In the genomic region with DNA sequence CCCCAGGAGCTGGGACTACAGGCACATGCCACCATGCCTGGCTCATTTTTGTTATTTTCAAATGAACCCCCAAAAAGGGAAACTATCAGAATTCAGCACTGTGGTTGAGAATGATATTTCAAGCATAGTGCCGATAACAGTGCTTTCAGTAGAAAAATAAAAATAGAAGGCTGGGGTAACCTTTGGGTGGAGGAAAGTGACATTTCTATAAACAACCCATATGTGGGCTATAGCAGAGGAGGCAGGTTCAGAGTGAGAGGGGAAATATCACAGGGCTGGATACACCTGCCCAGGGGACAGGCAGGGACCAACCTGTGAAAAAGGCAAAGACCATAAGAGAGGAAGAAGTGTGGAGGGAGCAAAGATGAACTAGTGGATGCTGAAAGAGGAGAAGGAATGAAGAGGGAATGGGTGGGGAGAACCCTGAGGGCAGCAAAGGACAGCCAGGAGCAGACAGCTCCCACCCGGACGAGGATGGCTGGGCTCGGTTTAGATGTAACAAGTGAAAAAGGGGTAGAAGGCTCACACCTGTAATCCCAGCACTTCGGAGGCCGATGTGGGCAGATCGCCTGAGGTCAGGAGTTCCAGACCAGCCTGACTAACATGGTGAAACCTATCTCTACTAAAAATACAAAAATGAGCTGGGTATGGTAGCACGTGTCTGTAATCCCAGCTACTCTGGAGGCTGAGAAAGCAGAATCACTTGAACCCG, we compare ENCODE assay signal across 17 cellular contexts. TPM values are rescaled to one million over a fixed set of nuclear protein-coding genes. Genes with fewer than 3 reads are reported as not detected.
DNase-seq lines count a peak whose midpoint lies in the region; ATAC-seq and TF ChIP-seq lines count a peak whose summit lies in the region.
"Had no signal": no experiment of that assay in that cellular context is flagged by ENCODE, and none has a peak within 500 bp of the region (broad histone marks: within the 10 kb centered on the region; RNA-seq: fewer than 3 reads in every experiment).

No MANE protein-coding gene starts in this region.

- H3K27ac ChIP-seq in PC-9 = no peak overlapping the region
- H3K27ac ChIP-seq: hepatocyte, RWPE1, thoracic aorta had no signal

- no peaks in the 10 kb centered on the region for H3K36me3 Mint-ChIP-seq in memory B cell

- H3K9me3 ChIP-seq in PC-9 (ENCODE audit: insufficient read depth, low read depth) = no peaks in the 10 kb centered on the region
- H3K9me3 ChIP-seq: BE2C, thoracic aorta had no signal

- no TSS peak for BruUV-seq in PC-9 (replicated peaks; lab: Mats Ljungman, UMichigan)

- H3K4me3 Mint-ChIP-seq in memory B cell = peak overlapping the region; percentile 54
- H3K4me3 Mint-ChIP-seq: activated T-cell treated with anti-CD3 and anti-CD28 coated beads, Interleukin-2, amount 50 U/mL, for 72 hours had no signal

- H3K4me1 Mint-ChIP-seq in memory B cell = peaks cover 61% of the 10 kb centered on the region

- H3K9me2 ChIP-seq in PC-9 (ENCODE audit: insufficient read depth) = no peaks in the 10 kb centered on the region

- CTCF ChIA-PET in PC-9 (lab: Charles Lee) = interaction anchor here (0.5 kb wide), 1 partner anchor 214 kb away, joined by 3 read pairs; no protein-coding TSS in a partner anchor

- ATAC-seq in GM18498 (IDR thresholded peaks at IDR 0.05; ENCODE audit: unreplicated experiment) (peak; percentile 50), GM21576 (IDR thresholded peaks at IDR 0.05; ENCODE audit: unreplicated experiment) (peak; percentile 48), memory B cell (ENCODE audit: low read depth) (no peak), HG02938 (IDR thresholded peaks at IDR 0.05; ENCODE audit: unreplicated experiment) (no peak)

- no peaks in the 10 kb centered on the region for H3K79me2 ChIP-seq in PC-9 (ENCODE audit: low read depth)
- H3K79me2 ChIP-seq: hepatocyte had no signal

- H3K4me1 ChIP-seq in PC-9 (replicated peaks; ENCODE audit: insufficient read depth) = peaks cover 34% of the 10 kb centered on the region
- H3K4me1 ChIP-seq: BE2C had no signal

- DNase-seq in PC-9 (no peak), memory B cell (ENCODE audit: low spot score in 2 of 2) (no peak), activated T-cell treated with anti-CD3 and anti-CD28 coated beads for 4 hours (no peak), KG1 (lab: John Stamatoyannopoulos, UW) (no peak)
- DNase-seq in effector CD4-positive, alpha-beta T cell = no peak
- DNase-seq: activated T-cell treated with anti-CD3 and anti-CD28 coated beads, Interleukin-2, amount 50 U/mL, for 72 hours; amniotic stem cell; BE2C; GOT3; NCI-H2029; NCI-H524 had no signal

- no peaks in the 10 kb centered on the region for H3K9me3 Mint-ChIP-seq in memory B cell
- H3K9me3 Mint-ChIP-seq: activated T-cell treated with anti-CD3 and anti-CD28 coated beads, Interleukin-2, amount 50 U/mL, for 72 hours had no signal

- no peaks in the 10 kb centered on the region for H3K36me3 ChIP-seq in PC-9 (ENCODE audit: low read depth)
- H3K36me3 ChIP-seq: BE2C, thoracic aorta had no signal

- H3K27me3 Mint-ChIP-seq in memory B cell = no peaks in the 10 kb centered on the region

- POLR2A ChIA-PET in PC-9 (lab: Charles Lee; ENCODE audit: unreplicated experiment) = no interaction called here

- H3K27me3 ChIP-seq in PC-9 (ENCODE audit: insufficient read depth, low read depth) = no peaks in the 10 kb centered on the region
- H3K27me3 ChIP-seq: hepatocyte had no signal

- peak overlapping the region; percentile 76 for H3K27ac Mint-ChIP-seq in memory B cell
- H3K27ac Mint-ChIP-seq: activated T-cell treated with anti-CD3 and anti-CD28 coated beads, Interleukin-2, amount 50 U/mL, for 72 hours had no signal

- TF ChIP-seq CTCF in PC-9 (conservative IDR thresholded peaks at IDR 0.05) = no peak

- H3F3A ChIP-seq in PC-9 (ENCODE audit: insufficient read depth, low read depth) = peaks cover 16% of the 10 kb centered on the region; the same call in 1 of the 2 replicates

- H2AFZ ChIP-seq in PC-9 = no peak overlapping the region
- H2AFZ ChIP-seq: hepatocyte had no signal

- intact Hi-C loops in PC-9 (cut with micrococcal nuclease; ENCODE audit: unreplicated experiment) = no loop called here

- H3K4me3 ChIP-seq in PC-9 = no peak overlapping the region
- H3K4me3 ChIP-seq: hepatocyte, thoracic aorta had no signal

- H3K4me2 ChIP-seq in PC-9 = 0 out of 2 replicates have a peak overlapping the region, but pooled peaks have one; percentile 6
- H3K4me2 ChIP-seq: hepatocyte had no signal

- H4K20me1 ChIP-seq in PC-9 (ENCODE audit: insufficient read depth) = no peaks in the 10 kb centered on the region

RNA-seq across cellular contexts. Expression of a gene that starts 56.5 kb away (rescaled TPM):
- total RNA-seq in PC-9 (2021) = 14.3 and 16.4 TPM in 2 replicates

Comparison
In these comparisons a context has a peak if more than half of its experiments do, and no peak if none do; other contexts are left out.
1. ATAC-seq: peak in GM18498 (single experiment) and GM21576 (single experiment); none in memory B cell (single experiment) and HG02938 (single experiment).